In genomic region chr13:94140027-94140426, GRCh38 we compare ENCODE assay signal across 15 cellular contexts.
DNase-seq lines count a peak whose midpoint lies in the region; TF ChIP-seq lines count a peak whose summit lies in the region.
"Had no signal": no experiment of that assay in that cellular context is flagged by ENCODE, and none has a peak within 500 bp of the region (broad histone marks: within the 10 kb centered on the region; RNA-seq: fewer than 3 reads in every experiment).

No MANE protein-coding gene starts in this region.

- H3K9me3 ChIP-seq in HAP-1 (no peaks in the 10 kb centered on the region), NT2/D1 (ENCODE audit: insufficient read depth, low read length) (no peaks in the 10 kb centered on the region), iPS-18a (ENCODE audit: control insufficient read depth, low read depth, low read length) (no peaks in the 10 kb centered on the region)
- H3K9me3 ChIP-seq in effector memory CD4-positive, alpha-beta T cell (ENCODE audit: control insufficient read depth, low read length), result no peaks in the 10 kb centered on the region
- H3K9me3 ChIP-seq: BLaER1 treated with 17β-estradiol and CSF1 and Interleukin-3, amounts not matched to agents 10 nM and 100 nM had no signal

- DNase-seq in HAP-1 (ENCODE audit: low spot score in 2 of 2) (peak; percentile 48 to 91), NT2/D1 (ENCODE audit: low read depth, low spot score) (peak; percentile 16), DMS153 (lab: John Stamatoyannopoulos, UW) (no peak), SHP77 (lab: John Stamatoyannopoulos, UW) (no peak), head of caudate nucleus (no peak)
- DNase-seq in effector memory CD4-positive, alpha-beta T cell, result no peak
- DNase-seq: Calu3; CD8-positive, alpha-beta T cell; DMS53; DND-41; GM23248 had no signal

- in situ Hi-C loops in HAP-1 (cut with MboI; ENCODE audit: low sequenced_read_pairs), result no loop called here

- H3K27me3 ChIP-seq in HAP-1 (ENCODE audit: low read depth), result no peaks in the 10 kb centered on the region
- H3K27me3 ChIP-seq in NT2/D1 (ENCODE audit: insufficient read depth, insufficient read length), result peaks cover 49% of the 10 kb centered on the region
- H3K27me3 ChIP-seq in iPS-18a (ENCODE audit: control insufficient read depth, insufficient read depth, low read length), result peaks cover 85% of the 10 kb centered on the region
- H3K27me3 ChIP-seq in effector memory CD4-positive, alpha-beta T cell (replicated peaks; ENCODE audit: control insufficient read depth, insufficient read depth, low read length, poor library complexity, severe bottlenecking), result no peaks in the 10 kb centered on the region
- H3K27me3 ChIP-seq: BLaER1 treated with 17β-estradiol and CSF1 and Interleukin-3, amounts not matched to agents 10 nM and 100 nM had no signal

- H3K4me3 ChIP-seq in HAP-1 (no peak overlapping the region), NT2/D1 (ENCODE audit: insufficient read length, low read depth) (no peak overlapping the region), iPS-18a (ENCODE audit: low read length) (peak overlapping the region; percentile 19)
- H3K4me3 ChIP-seq in effector memory CD4-positive, alpha-beta T cell (ENCODE audit: insufficient read depth, low read depth, low read length, poor library complexity, severe bottlenecking), result no peak overlapping the region
- H3K4me3 ChIP-seq: BLaER1 treated with 17β-estradiol and CSF1 and Interleukin-3, amounts not matched to agents 10 nM and 100 nM; GM12878; GM23248 had no signal

- H3K4me1 ChIP-seq in HAP-1 (peaks cover 32% of the 10 kb centered on the region), NT2/D1 (ENCODE audit: insufficient read depth, insufficient read length) (peaks cover 2% of the 10 kb centered on the region), iPS-18a (ENCODE audit: control insufficient read depth, low read depth, low read length) (peaks cover 34% of the 10 kb centered on the region)
- H3K4me1 ChIP-seq in effector memory CD4-positive, alpha-beta T cell (ENCODE audit: control insufficient read depth, insufficient read depth, low read length, poor library complexity, severe bottlenecking), result no peaks in the 10 kb centered on the region
- H3K4me1 ChIP-seq: BLaER1 treated with 17β-estradiol and CSF1 and Interleukin-3, amounts not matched to agents 10 nM and 100 nM had no signal

- no peak overlapping the region for H3K9ac ChIP-seq in NT2/D1 (ENCODE audit: insufficient read length, low read depth)
- H3K9ac ChIP-seq in iPS-18a (ENCODE audit: low read length), result no peak overlapping the region
- H3K9ac ChIP-seq: BLaER1 treated with 17β-estradiol and CSF1 and Interleukin-3, amounts not matched to agents 10 nM and 100 nM; GM23248 had no signal

- no peak for TF ChIP-seq CTCF in 22Rv1 (IDR thresholded peaks at IDR 0.05)

- H3K36me3 ChIP-seq in HAP-1 (replicated peaks) (no peaks in the 10 kb centered on the region), NT2/D1 (ENCODE audit: insufficient read depth, insufficient read length, low read length) (no peaks in the 10 kb centered on the region), iPS-18a (ENCODE audit: control insufficient read depth, low read depth, low read length) (no peaks in the 10 kb centered on the region)
- H3K36me3 ChIP-seq in effector memory CD4-positive, alpha-beta T cell (ENCODE audit: control insufficient read depth, insufficient read depth, low read length), result no peaks in the 10 kb centered on the region
- H3K36me3 ChIP-seq: BLaER1 treated with 17β-estradiol and CSF1 and Interleukin-3, amounts not matched to agents 10 nM and 100 nM had no signal

- peak overlapping the region; percentile 88 for H3K27ac ChIP-seq in 22Rv1
- no peak overlapping the region for H3K27ac ChIP-seq in iPS-18a (ENCODE audit: low read length)
- no peak overlapping the region for H3K27ac ChIP-seq in effector memory CD4-positive, alpha-beta T cell (ENCODE audit: insufficient read depth, low read length, poor library complexity, severe bottlenecking)
- H3K27ac ChIP-seq: BLaER1 treated with 17β-estradiol and CSF1 and Interleukin-3, amounts not matched to agents 10 nM and 100 nM; GM23248 had no signal

- intact Hi-C loops in head of caudate nucleus (cut with DNase I), result no loop called here

Comparison
In these comparisons a context has a peak if more than half of its experiments do, and no peak if none do; other contexts are left out.
1. DNase-seq: peak in HAP-1 (2 of 2) and NT2/D1 (single experiment); none in DMS153 (single experiment), SHP77 (0 of 2), head of caudate nucleus (0 of 42) and effector memory CD4-positive, alpha-beta T cell (0 of 3).